Comparison of ENCODE assay signal across 1 cellular context in the genomic region with DNA sequence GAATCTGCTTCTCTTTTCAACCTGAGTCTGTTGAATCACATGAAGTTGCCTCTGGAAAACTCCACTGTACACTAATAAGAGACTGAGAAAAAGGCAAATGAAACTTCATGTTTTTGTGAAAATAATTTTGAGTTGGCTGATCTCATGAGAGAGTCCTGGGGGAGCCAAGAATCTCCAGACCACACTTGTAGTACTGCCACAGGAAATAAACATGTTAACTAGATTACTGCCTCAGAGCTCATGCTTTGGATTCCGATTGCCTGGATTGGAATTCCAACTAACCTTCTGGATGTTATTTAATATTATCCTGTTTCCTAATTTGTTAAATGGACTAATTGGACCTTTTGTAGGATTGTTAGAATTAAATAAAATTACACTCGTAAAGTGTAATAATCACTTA.
TF ChIP-seq lines count a peak whose summit lies in the region.

No MANE protein-coding gene starts in this region.

TF ChIP-seq in GM23338, 12 proteins besides CTCF, POLR2A, EP300 and RAD21 (continued from another document):
- TF ChIP-seq, protein P1, sequence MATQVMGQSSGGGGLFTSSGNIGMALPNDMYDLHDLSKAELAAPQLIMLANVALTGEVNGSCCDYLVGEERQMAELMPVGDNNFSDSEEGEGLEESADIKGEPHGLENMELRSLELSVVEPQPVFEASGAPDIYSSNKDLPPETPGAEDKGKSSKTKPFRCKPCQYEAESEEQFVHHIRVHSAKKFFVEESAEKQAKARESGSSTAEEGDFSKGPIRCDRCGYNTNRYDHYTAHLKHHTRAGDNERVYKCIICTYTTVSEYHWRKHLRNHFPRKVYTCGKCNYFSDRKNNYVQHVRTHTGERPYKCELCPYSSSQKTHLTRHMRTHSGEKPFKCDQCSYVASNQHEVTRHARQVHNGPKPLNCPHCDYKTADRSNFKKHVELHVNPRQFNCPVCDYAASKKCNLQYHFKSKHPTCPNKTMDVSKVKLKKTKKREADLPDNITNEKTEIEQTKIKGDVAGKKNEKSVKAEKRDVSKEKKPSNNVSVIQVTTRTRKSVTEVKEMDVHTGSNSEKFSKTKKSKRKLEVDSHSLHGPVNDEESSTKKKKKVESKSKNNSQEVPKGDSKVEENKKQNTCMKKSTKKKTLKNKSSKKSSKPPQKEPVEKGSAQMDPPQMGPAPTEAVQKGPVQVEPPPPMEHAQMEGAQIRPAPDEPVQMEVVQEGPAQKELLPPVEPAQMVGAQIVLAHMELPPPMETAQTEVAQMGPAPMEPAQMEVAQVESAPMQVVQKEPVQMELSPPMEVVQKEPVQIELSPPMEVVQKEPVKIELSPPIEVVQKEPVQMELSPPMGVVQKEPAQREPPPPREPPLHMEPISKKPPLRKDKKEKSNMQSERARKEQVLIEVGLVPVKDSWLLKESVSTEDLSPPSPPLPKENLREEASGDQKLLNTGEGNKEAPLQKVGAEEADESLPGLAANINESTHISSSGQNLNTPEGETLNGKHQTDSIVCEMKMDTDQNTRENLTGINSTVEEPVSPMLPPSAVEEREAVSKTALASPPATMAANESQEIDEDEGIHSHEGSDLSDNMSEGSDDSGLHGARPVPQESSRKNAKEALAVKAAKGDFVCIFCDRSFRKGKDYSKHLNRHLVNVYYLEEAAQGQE (IDR thresholded peaks at IDR 0.05; ENCODE audit: unreplicated experiment): no peak
- TF ChIP-seq EZH2 (IDR thresholded peaks at IDR 0.05; ENCODE audit: low read depth, unreplicated experiment) (no peak), ZNF331 (CRISPR knock-in tag; IDR thresholded peaks at IDR 0.05; ENCODE audit: low read depth) (no peak), NANOG (IDR thresholded peaks at IDR 0.05; ENCODE audit: borderline replicate concordance) (no peak), JUNB (IDR thresholded peaks at IDR 0.05; ENCODE audit: unreplicated experiment) (no peak), CREB1 (CRISPR knock-in tag; IDR thresholded peaks at IDR 0.05; ENCODE audit: low read depth) (no peak), ZNF114 (CRISPR knock-in tag; IDR thresholded peaks at IDR 0.05) (no peak)
- TF ChIP-seq, protein P2, sequence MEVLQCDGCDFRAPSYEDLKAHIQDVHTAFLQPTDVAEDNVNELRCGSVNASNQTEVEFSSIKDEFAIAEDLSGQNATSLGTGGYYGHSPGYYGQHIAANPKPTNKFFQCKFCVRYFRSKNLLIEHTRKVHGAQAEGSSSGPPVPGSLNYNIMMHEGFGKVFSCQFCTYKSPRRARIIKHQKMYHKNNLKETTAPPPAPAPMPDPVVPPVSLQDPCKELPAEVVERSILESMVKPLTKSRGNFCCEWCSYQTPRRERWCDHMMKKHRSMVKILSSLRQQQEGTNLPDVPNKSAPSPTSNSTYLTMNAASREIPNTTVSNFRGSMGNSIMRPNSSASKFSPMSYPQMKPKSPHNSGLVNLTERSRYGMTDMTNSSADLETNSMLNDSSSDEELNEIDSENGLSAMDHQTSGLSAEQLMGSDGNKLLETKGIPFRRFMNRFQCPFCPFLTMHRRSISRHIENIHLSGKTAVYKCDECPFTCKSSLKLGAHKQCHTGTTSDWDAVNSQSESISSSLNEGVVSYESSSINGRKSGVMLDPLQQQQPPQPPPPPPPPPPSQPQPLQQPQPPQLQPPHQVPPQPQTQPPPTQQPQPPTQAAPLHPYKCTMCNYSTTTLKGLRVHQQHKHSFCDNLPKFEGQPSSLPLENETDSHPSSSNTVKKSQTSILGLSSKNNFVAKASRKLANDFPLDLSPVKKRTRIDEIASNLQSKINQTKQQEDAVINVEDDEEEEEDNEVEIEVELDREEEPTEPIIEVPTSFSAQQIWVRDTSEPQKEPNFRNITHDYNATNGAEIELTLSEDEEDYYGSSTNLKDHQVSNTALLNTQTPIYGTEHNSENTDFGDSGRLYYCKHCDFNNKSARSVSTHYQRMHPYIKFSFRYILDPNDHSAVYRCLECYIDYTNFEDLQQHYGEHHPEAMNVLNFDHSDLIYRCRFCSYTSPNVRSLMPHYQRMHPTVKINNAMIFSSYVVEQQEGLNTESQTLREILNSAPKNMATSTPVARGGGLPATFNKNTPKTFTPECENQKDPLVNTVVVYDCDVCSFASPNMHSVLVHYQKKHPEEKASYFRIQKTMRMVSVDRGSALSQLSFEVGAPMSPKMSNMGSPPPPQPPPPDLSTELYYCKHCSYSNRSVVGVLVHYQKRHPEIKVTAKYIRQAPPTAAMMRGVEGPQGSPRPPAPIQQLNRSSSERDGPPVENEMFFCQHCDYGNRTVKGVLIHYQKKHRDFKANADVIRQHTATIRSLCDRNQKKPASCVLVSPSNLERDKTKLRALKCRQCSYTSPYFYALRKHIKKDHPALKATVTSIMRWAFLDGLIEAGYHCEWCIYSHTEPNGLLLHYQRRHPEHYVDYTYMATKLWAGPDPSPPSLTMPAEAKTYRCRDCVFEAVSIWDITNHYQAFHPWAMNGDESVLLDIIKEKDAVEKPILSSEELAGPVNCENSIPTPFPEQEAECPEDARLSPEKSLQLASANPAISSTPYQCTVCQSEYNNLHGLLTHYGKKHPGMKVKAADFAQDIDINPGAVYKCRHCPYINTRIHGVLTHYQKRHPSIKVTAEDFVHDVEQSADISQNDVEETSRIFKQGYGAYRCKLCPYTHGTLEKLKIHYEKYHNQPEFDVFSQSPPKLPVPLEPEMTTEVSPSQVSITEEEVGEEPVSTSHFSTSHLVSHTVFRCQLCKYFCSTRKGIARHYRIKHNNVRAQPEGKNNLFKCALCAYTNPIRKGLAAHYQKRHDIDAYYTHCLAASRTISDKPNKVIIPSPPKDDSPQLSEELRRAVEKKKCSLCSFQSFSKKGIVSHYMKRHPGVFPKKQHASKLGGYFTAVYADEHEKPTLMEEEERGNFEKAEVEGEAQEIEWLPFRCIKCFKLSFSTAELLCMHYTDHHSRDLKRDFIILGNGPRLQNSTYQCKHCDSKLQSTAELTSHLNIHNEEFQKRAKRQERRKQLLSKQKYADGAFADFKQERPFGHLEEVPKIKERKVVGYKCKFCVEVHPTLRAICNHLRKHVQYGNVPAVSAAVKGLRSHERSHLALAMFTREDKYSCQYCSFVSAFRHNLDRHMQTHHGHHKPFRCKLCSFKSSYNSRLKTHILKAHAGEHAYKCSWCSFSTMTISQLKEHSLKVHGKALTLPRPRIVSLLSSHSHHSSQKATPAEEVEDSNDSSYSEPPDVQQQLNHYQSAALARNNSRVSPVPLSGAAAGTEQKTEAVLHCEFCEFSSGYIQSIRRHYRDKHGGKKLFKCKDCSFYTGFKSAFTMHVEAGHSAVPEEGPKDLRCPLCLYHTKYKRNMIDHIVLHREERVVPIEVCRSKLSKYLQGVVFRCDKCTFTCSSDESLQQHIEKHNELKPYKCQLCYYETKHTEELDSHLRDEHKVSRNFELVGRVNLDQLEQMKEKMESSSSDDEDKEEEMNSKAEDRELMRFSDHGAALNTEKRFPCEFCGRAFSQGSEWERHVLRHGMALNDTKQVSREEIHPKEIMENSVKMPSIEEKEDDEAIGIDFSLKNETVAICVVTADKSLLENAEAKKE (CRISPR knock-in tag; IDR thresholded peaks at IDR 0.05): no peak
